Comparison of ENCODE assay signal across 1 cellular context in genomic region chr4:73420615-73421014, GRCh38.
TF ChIP-seq lines count a peak whose summit lies in the region.

No MANE protein-coding gene starts in this region.

TF ChIP-seq in HepG2, 621 proteins besides CTCF, POLR2A, EP300 and RAD21 (continued from another document and continues in another):
- TF ChIP-seq GABPA (IDR thresholded peaks at IDR 0.05; ENCODE audit: low read depth, low read length): no peak
- no peak for TF ChIP-seq GABPA (CRISPR knock-in tag; IDR thresholded peaks at IDR 0.05; ENCODE audit: low read depth)
- no peak for TF ChIP-seq BCLAF1 (IDR thresholded peaks at IDR 0.05)
- peak; percentile 49; the same call in 1 of the 2 replicates for TF ChIP-seq ZFP90 (CRISPR knock-in tag; IDR thresholded peaks at IDR 0.05; ENCODE audit: borderline replicate concordance)
- no peak for TF ChIP-seq TAF1 (CRISPR knock-in tag; IDR thresholded peaks at IDR 0.05)
- TF ChIP-seq GRHL1 (CRISPR knock-in tag; conservative IDR thresholded peaks at IDR 0.05): no peak
- no peak for TF ChIP-seq NRL (CRISPR knock-in tag; IDR thresholded peaks at IDR 0.05; ENCODE audit: borderline replicate concordance)
- no peak for TF ChIP-seq ZNF704 (CRISPR knock-in tag; IDR thresholded peaks at IDR 0.05; ENCODE audit: borderline replicate concordance)
- TF ChIP-seq NFE2L2 (IDR thresholded peaks at IDR 0.05; ENCODE audit: low read length): no peak
- TF ChIP-seq RBM22 (optimal IDR thresholded peaks at IDR 0.05; ENCODE audit: low read length): peak; percentile 97
- TF ChIP-seq HIVEP1 (CRISPR knock-in tag; IDR thresholded peaks at IDR 0.05): no peak
- TF ChIP-seq POLR2G (IDR thresholded peaks at IDR 0.05; ENCODE audit: low read depth, low read length): peak; percentile 47
- TF ChIP-seq LCORL (IDR thresholded peaks at IDR 0.05): no peak
- no peak for TF ChIP-seq LCORL (CRISPR knock-in tag; IDR thresholded peaks at IDR 0.05)
- TF ChIP-seq TOE1 (CRISPR knock-in tag; IDR thresholded peaks at IDR 0.05): no peak
- TF ChIP-seq CCDC6 (CRISPR knock-in tag; IDR thresholded peaks at IDR 0.05): no peak
- TF ChIP-seq ZNF772 (CRISPR knock-in tag; IDR thresholded peaks at IDR 0.05): no peak
- TF ChIP-seq MTF1 (CRISPR knock-in tag; IDR thresholded peaks at IDR 0.05): peak; percentile 42; the same call in 1 of the 2 replicates
- no peak for TF ChIP-seq BORCS8-MEF2B (CRISPR knock-in tag; IDR thresholded peaks at IDR 0.05)
- no peak for TF ChIP-seq MATR3 (CRISPR knock-in tag; IDR thresholded peaks at IDR 0.05)
- no peak for TF ChIP-seq ZNF468 (CRISPR knock-in tag; IDR thresholded peaks at IDR 0.05)
- TF ChIP-seq TMF1 (CRISPR knock-in tag; IDR thresholded peaks at IDR 0.05; ENCODE audit: low read depth): peak; percentile 47; the same call in 1 of the 2 replicates
- no peak for TF ChIP-seq PHF21A (CRISPR knock-in tag; IDR thresholded peaks at IDR 0.05)
- no peak for TF ChIP-seq ZNF281 (CRISPR knock-in tag; IDR thresholded peaks at IDR 0.05; ENCODE audit: borderline replicate concordance)
- TF ChIP-seq ARID4A (CRISPR knock-in tag; IDR thresholded peaks at IDR 0.05; ENCODE audit: borderline replicate concordance): no peak
- no peak for TF ChIP-seq ZNF713 (CRISPR knock-in tag; IDR thresholded peaks at IDR 0.05)
- no peak for TF ChIP-seq ZNF556 (CRISPR knock-in tag; IDR thresholded peaks at IDR 0.05; ENCODE audit: borderline replicate concordance)
- TF ChIP-seq HNF1B (CRISPR knock-in tag; IDR thresholded peaks at IDR 0.05): no peak
- peak; percentile 73; the same call in 1 of the 2 replicates for TF ChIP-seq ZSCAN30 (CRISPR knock-in tag; IDR thresholded peaks at IDR 0.05)
- no peak for TF ChIP-seq HHEX (CRISPR knock-in tag; IDR thresholded peaks at IDR 0.05)
- no peak for TF ChIP-seq FOSL2 (CRISPR knock-in tag; IDR thresholded peaks at IDR 0.05)
- TF ChIP-seq JUND (CRISPR knock-in tag; IDR thresholded peaks at IDR 0.05): no peak
- no peak for TF ChIP-seq SCMH1 (CRISPR knock-in tag; IDR thresholded peaks at IDR 0.05; ENCODE audit: borderline replicate concordance)
- no peak for TF ChIP-seq SRY (CRISPR knock-in tag; IDR thresholded peaks at IDR 0.05)
- 0 out of 2 replicates have a peak, but pooled peaks have one; percentile 66 for TF ChIP-seq ZNF878 (CRISPR knock-in tag; IDR thresholded peaks at IDR 0.05)
- no peak for TF ChIP-seq ZNF549 (CRISPR knock-in tag; IDR thresholded peaks at IDR 0.05)
- TF ChIP-seq ZXDC (CRISPR knock-in tag; IDR thresholded peaks at IDR 0.05): no peak
- peak; percentile 87 for TF ChIP-seq AFF4 (CRISPR knock-in tag; IDR thresholded peaks at IDR 0.05)
- 0 out of 2 replicates have a peak, but pooled peaks have one; percentile 17 for TF ChIP-seq YEATS4 (CRISPR knock-in tag; IDR thresholded peaks at IDR 0.05; ENCODE audit: borderline replicate concordance)
